10 cellular contexts compared by ENCODE assay signal in the genomic region with DNA sequence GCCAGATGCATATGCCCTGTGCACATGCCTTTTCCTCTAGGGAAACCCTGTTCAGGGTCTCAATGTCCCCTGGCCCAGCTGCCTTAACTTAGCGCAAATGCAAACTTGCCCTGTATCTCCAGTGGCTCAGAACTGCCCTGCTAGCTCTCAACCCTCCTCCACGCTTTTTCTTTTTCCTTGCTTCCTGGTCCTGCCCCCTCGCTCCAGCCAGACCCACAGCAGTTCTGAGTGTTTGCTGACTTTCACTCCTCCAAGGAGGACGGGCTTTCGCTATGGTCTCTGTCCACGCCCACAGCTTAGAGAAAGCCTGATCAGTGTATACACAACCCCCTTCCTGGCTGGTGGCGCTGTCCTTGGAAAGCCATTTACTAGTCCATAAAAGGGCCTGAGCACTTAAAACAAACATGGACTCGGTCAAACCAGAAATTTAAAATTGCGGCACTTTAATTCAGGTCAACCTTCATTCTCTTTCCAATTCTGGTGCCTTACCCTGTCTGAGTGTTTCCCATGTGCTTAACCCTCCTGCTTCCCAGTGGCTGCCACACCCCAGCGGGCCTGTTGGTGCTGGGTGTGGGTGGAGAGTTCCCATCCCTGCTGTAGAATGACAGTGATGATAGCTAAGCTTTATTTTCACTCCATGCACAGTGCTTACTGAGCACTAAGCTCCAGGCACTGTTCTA. TPM values are rescaled to one million over a fixed set of nuclear protein-coding genes. Genes with fewer than 3 reads are reported as not detected.
DNase-seq lines count a peak whose midpoint lies in the region; FAIRE-seq and TF ChIP-seq lines count a peak whose summit lies in the region.
"Had no signal": no experiment of that assay in that cellular context is flagged by ENCODE, and none has a peak within 500 bp of the region (broad histone marks: within the 10 kb centered on the region; RNA-seq: fewer than 3 reads in every experiment).

No MANE protein-coding gene starts in this region.

- H3K4me3 ChIP-seq in adrenal gland (peak overlapping the region in 2 of 4 donors; percentile 14 to 20), iPS-15b (ENCODE audit: low read depth, low read length) (no peak overlapping the region), small intestine (ENCODE audit: low read depth in 1 of 2, low read length in 2 of 2) (no peak overlapping the region)

- peak overlapping the region; percentile 20 for H3K9ac ChIP-seq in iPS-15b (ENCODE audit: low read depth, low read length)

- no peak for FAIRE-seq in small intestine (lab: Jason Lieb, UNC)

- TF ChIP-seq CTCF in adrenal gland (IDR thresholded peaks at IDR 0.05): no peak

- no peaks in the 10 kb centered on the region for H3K27me3 ChIP-seq in adrenal gland
- H3K27me3 ChIP-seq in iPS-15b (ENCODE audit: control insufficient read depth, insufficient read depth, low read length): no peaks in the 10 kb centered on the region
- no peaks in the 10 kb centered on the region for H3K27me3 ChIP-seq in small intestine (ENCODE audit: control insufficient read depth in 2 of 2, insufficient read depth in 2 of 2, low read length in 2 of 2)
- H3K27me3 ChIP-seq: neutrophil had no signal

- WGBS in adrenal gland, 4 donors: 22 to 36% (median 27%) methylated on average over 10 of the region's 10 CpGs
- WGBS in small intestine, 3 donors: 11 to 29% (median 27%) methylated on average over 10 of the region's 10 CpGs

- intact Hi-C loops in adrenal gland (cut with DNase I): no loop called here

- peak overlapping the region in 3 of 5 donors; percentile 46 to 76 (median 47) for H3K27ac ChIP-seq in adrenal gland
- H3K27ac ChIP-seq in small intestine (ENCODE audit: low read depth in 1 of 2, low read length in 1 of 2): peak overlapping the region; percentile 67 to 87
- H3K27ac ChIP-seq: neutrophil had no signal

- H3K4me1 ChIP-seq in adrenal gland (replicated peaks in 1 of 2): peaks cover 0 to 9% of the 10 kb centered on the region in 2 donors
- H3K4me1 ChIP-seq in iPS-15b (ENCODE audit: control insufficient read depth, insufficient read depth, low read length): peaks cover 6% of the 10 kb centered on the region
- H3K4me1 ChIP-seq in small intestine (ENCODE audit: control insufficient read depth in 2 of 2, insufficient read depth in 1 of 2, low read depth in 1 of 2, low read length in 1 of 2): peaks cover 0 to 2% of the 10 kb centered on the region in 2 donors

- TF ChIP-seq POLR2A in adrenal gland (IDR thresholded peaks at IDR 0.05): peak in 1 of 2 donors; percentile 72

- H3K36me3 ChIP-seq in adrenal gland (replicated peaks in 1 of 2) (no peaks in the 10 kb centered on the region), iPS-15b (ENCODE audit: control insufficient read depth, insufficient read depth, low read length) (no peaks in the 10 kb centered on the region), small intestine (ENCODE audit: control insufficient read depth in 2 of 2, insufficient read depth in 2 of 2, low read length in 2 of 2) (no peaks in the 10 kb centered on the region)
- H3K36me3 ChIP-seq: neutrophil had no signal

- H3K9me3 ChIP-seq in adrenal gland (replicated peaks in 1 of 3) (no peaks in the 10 kb centered on the region), iPS-15b (ENCODE audit: control insufficient read depth, insufficient read depth, low read length) (no peaks in the 10 kb centered on the region), small intestine (ENCODE audit: control insufficient read depth, low read depth) (no peaks in the 10 kb centered on the region)
- H3K9me3 ChIP-seq: neutrophil had no signal

- DNase-seq in HCEC 1CT (peak; percentile 76), adrenal gland (peak; percentile 58 to 87 (median 85)), small intestine (peak; percentile 91), hippocampal formation (lab: John Stamatoyannopoulos, UW) (no peak), C1 segment of cervical spinal cord (lab: John Stamatoyannopoulos, UW) (no peak), T-helper 2 cell (no peak), NCI-H128 (lab: John Stamatoyannopoulos, UW; ENCODE audit: unreplicated experiment) (no peak)
- DNase-seq: activated effector memory CD4-positive, alpha-beta T cell treated with anti-CD3 and anti-CD28 coated beads, Interleukin-2, amount 50 U/mL, for 16 hours had no signal

RNA-seq across cellular contexts. Expression of a gene that starts 15.6 kb away (rescaled TPM):
- total RNA-seq in adrenal gland: 100 to 1,000 TPM in 3 of 8 donors, 10 to 100 TPM in 5; 31.0 to 167 (median 87.7) TPM
- 10 to 100 TPM; 19.5 to 37.2 (median 30.5) TPM for polyA plus RNA-seq in adrenal gland
- polyA plus RNA-seq in small intestine: 10 to 100 TPM; 52.8 to 88.7 (median 68.4) TPM

RNA-seq across cellular contexts. Expression of a gene that starts 35.4 kb away (rescaled TPM):
- 100 to 1,000 TPM in 1 of 8 donors, 10 to 100 TPM in 7; 41.6 to 103 (median 70.6) TPM for total RNA-seq in adrenal gland
- polyA plus RNA-seq in adrenal gland: 10 to 100 TPM; 13.6 to 55.5 (median 45.1) TPM
- 10 to 100 TPM; 62.9 to 75.6 (median 71.6) TPM for polyA plus RNA-seq in small intestine

Comparison
In these comparisons a context has a peak if more than half of its experiments do, and no peak if none do; other contexts are left out.
1. DNase-seq: peak in HCEC 1CT (single experiment), adrenal gland (7 of 7) and small intestine (single experiment); none in hippocampal formation (0 of 2), C1 segment of cervical spinal cord (0 of 14), T-helper 2 cell (0 of 5) and NCI-H128 (single experiment).